9 cellular contexts compared by ENCODE assay signal in the genomic region with DNA sequence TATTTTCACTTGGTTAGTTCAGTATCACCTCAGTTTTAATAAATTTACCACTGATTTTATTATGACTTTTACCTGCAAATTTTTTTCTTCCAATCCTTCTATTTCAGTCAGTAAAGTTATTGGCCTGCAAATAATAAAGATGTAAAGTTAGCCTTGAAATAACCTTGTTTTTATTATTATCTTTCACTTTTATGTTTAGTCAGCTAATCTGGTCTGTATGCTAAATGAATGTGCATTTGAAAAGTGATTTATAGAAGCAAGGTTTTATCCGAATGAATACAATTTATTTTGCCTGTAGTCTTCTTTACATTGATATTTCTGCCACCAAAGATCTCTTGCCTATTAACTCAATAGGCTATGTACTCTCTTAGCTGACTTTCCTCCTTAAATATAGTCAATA.
"Had no signal": no experiment of that assay in that cellular context is flagged by ENCODE, and none has a peak within 500 bp of the region (broad histone marks: within the 10 kb centered on the region; RNA-seq: fewer than 3 reads in every experiment).

No MANE protein-coding gene starts in this region.

- H3K9ac ChIP-seq: KMS-11 had no signal

- H3K4me3 Mint-ChIP-seq: HFFc6 had no signal

- ATAC-seq: HCT116 had no signal

- H3K4me1 ChIP-seq: HAP-1 had no signal

- H3K27ac Mint-ChIP-seq: HFFc6 had no signal

- H3K4me3 ChIP-seq: HAP-1 had no signal

- H3K36me3 ChIP-seq: HAP-1 had no signal

- H3K4me2 ChIP-seq: KMS-11 had no signal

- H3K9me3 ChIP-seq: HAP-1 had no signal

- H3K27ac ChIP-seq: HL-60, KMS-11 had no signal

- DNase-seq: GOT3, H7, HFFc6, Kasumi-1, KBM-7 had no signal
